Comparison of ENCODE assay signal across 8 cellular contexts in the genomic region with DNA sequence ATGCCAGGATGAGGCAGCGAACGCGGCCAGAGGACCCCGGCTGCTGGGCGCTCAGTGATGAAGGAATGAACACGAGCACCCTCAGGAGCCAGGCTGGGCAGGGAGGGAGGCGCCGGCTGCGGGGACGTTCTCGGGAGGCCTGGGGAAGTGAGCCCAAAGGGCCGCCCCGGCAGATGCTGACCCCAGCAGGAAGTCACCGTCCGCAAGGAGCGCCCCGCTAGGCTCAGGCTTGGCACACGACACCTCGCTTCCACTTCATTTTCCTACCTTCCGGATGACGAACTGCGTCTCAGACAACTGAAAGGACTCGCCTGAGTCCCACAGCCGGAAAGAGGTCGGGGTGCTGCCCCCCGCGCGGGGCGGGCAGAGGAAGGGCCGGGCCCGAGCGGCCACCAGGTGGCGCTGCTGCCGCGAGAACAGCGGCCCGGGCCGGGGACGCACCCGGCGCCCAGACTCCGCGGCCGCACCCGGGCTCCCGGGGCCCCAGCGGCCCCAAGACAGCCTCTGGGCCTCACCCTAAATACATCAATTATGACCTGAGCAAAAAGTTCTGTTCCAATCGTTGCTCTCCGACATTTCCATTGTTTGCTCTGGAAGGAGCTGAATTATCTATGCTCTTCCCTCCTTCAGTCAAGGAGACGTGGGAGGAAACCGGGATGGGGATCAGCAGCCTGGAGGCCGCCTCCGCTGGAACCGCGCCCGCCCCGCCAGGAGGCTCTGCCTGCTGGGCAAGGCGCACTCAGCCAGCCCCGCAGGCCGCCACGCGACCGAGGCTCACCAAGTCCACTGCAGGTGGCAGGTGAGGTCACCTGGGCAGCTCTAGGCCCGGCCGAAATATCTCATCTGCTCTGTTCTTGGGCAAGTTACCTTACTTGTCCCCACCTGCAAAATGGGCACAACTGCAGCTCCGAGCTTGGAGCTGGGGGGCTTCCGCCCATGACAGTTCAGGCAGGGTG.
DNase-seq lines count a peak whose midpoint lies in the region; ATAC-seq and TF ChIP-seq lines count a peak whose summit lies in the region.

No MANE protein-coding gene starts in this region.

- H3K27ac ChIP-seq in WERI-Rb-1: no peak overlapping the region

- in situ Hi-C loops in T47D (cut with HindIII; ENCODE audit: low pct_unique_long_range_greater_than_20kb, low sequenced_read_pairs): no loop called here

- peak; percentile 58 for TF ChIP-seq CTCF in GM10266 (IDR thresholded peaks at IDR 0.05; ENCODE audit: control insufficient read depth, insufficient read depth, low read depth, missing control alignments)
- TF ChIP-seq CTCF in WERI-Rb-1 (IDR thresholded peaks at IDR 0.05; ENCODE audit: low read depth, low read length): peak; percentile 66

- no peaks in the 10 kb centered on the region for H3K27me3 ChIP-seq in WERI-Rb-1 (ENCODE audit: insufficient read depth, low read depth, severe bottlenecking)

- ATAC-seq in HG03280 (IDR thresholded peaks at IDR 0.05; ENCODE audit: unreplicated experiment) (peak; percentile 52), HG02623 (IDR thresholded peaks at IDR 0.05; ENCODE audit: unreplicated experiment) (no peak)

- no peaks in the 10 kb centered on the region for H3K36me3 ChIP-seq in WERI-Rb-1

- H3K4me3 ChIP-seq in WERI-Rb-1 (ENCODE audit: low read depth, low read length): no peak overlapping the region; the same call in 1 of the 2 replicates

- DNase-seq in GM10266 (ENCODE audit: extremely low spot score) (peak; percentile 57), WERI-Rb-1 (peak; percentile 28), T47D (ENCODE audit: low read depth in 1 of 2, low spot score in 1 of 2) (peak; percentile 38 to 66), iris pigment epithelial cell (ENCODE audit: low read depth) (peak; percentile 19), NCI-H1105 (lab: John Stamatoyannopoulos, UW) (no peak)
- DNase-seq in stimulated activated CD4-positive, alpha-beta T cell treated with anti-CD3 and anti-CD28 coated beads, Interleukin-12 subunit alpha, Interleukin-12 subunit beta, amount 100 ng/mL, for 48 hours (ENCODE audit: low read depth in 2 of 3, low spot score in 1 of 3): peak in 2 of 3 donors; percentile 44 to 65

- H3K9me3 ChIP-seq in WERI-Rb-1 (ENCODE audit: severe bottlenecking): no peaks in the 10 kb centered on the region
